Comparison of ENCODE assay signal across 1 cellular context in genomic region chr12:51948066-51948465, GRCh38.
TF ChIP-seq lines count a peak whose summit lies in the region.

No MANE protein-coding gene starts in this region.

TF ChIP-seq in K562, 482 proteins besides CTCF, POLR2A, EP300 and RAD21:
- TF ChIP-seq MAFK (IDR thresholded peaks at IDR 0.05; ENCODE audit: low read length) (no peak), CCAR2 (IDR thresholded peaks at IDR 0.05; ENCODE audit: low read depth, low read length) (no peak), ZBTB17 (CRISPR knock-in tag; IDR thresholded peaks at IDR 0.05) (no peak), YY1 (IDR thresholded peaks at IDR 0.05; ENCODE audit: borderline replicate concordance in 1 of 3, control insufficient read depth in 1 of 3, extremely low read depth in 1 of 3, insufficient read depth in 3 of 3, insufficient read length in 1 of 3, insufficient replicate concordance in 2 of 3, low read depth in 1 of 3, low read length in 2 of 3) (no peak), ZNF76 (CRISPR knock-in tag; IDR thresholded peaks at IDR 0.05; ENCODE audit: borderline replicate concordance) (no peak), RFX7 (CRISPR knock-in tag; IDR thresholded peaks at IDR 0.05) (no peak), ZFPM2 (CRISPR knock-in tag; IDR thresholded peaks at IDR 0.05) (no peak), ARHGAP35 (IDR thresholded peaks at IDR 0.05; ENCODE audit: partially characterized antibody) (no peak), PCBP1 (IDR thresholded peaks at IDR 0.05; ENCODE audit: low read depth, low read length, poor library complexity, severe bottlenecking) (no peak), ZNF766 (CRISPR knock-in tag; conservative IDR thresholded peaks at IDR 0.05) (no peak), BRF1 (IDR thresholded peaks at IDR 0.05; ENCODE audit: borderline replicate concordance, extremely low read depth, insufficient read length) (no peak), ZNF274 (IDR thresholded peaks at IDR 0.05; ENCODE audit: borderline replicate concordance, low read depth, low read length) (no peak), MTA3 (IDR thresholded peaks at IDR 0.05; ENCODE audit: borderline replicate concordance) (no peak), SP2 (IDR thresholded peaks at IDR 0.05; ENCODE audit: extremely low read depth, low read depth, low read length, poor library complexity, severe bottlenecking) (no peak)
- TF ChIP-seq, protein P1, sequence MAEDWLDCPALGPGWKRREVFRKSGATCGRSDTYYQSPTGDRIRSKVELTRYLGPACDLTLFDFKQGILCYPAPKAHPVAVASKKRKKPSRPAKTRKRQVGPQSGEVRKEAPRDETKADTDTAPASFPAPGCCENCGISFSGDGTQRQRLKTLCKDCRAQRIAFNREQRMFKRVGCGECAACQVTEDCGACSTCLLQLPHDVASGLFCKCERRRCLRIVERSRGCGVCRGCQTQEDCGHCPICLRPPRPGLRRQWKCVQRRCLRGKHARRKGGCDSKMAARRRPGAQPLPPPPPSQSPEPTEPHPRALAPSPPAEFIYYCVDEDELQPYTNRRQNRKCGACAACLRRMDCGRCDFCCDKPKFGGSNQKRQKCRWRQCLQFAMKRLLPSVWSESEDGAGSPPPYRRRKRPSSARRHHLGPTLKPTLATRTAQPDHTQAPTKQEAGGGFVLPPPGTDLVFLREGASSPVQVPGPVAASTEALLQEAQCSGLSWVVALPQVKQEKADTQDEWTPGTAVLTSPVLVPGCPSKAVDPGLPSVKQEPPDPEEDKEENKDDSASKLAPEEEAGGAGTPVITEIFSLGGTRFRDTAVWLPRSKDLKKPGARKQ (CRISPR knock-in tag; IDR thresholded peaks at IDR 0.05), result no peak
TF ChIP-seq in K562: peak in this region for 0.
